In genomic region chr10:85606401-85606800, GRCh38 we compare ENCODE assay signal across 18 cellular contexts.
"Had no signal": no experiment of that assay in that cellular context is flagged by ENCODE, and none has a peak within 500 bp of the region (broad histone marks: within the 10 kb centered on the region; RNA-seq: fewer than 3 reads in every experiment).

No MANE protein-coding gene starts in this region.

- H3K27me3 ChIP-seq: heart left ventricle, ovary, stomach, uterus had no signal

- H3K4me1 ChIP-seq: heart left ventricle, lower lobe of right lung, stomach, uterus had no signal

- H3K27ac Mint-ChIP-seq: dendritic cell treated with granulocyte-macrophage colony-stimulating factor and Interleukin-4, amounts not matched to agents 40 ng/mL and 50 ng/mL, for 4 days; memory B cell; mesothelial cell of epicardium; natural killer cell had no signal

- H3K36me3 ChIP-seq: heart left ventricle, lower lobe of right lung, ovary, stomach, thoracic aorta, uterus had no signal

- H3K9me3 Mint-ChIP-seq: dendritic cell treated with granulocyte-macrophage colony-stimulating factor and Interleukin-4, amounts not matched to agents 40 ng/mL and 50 ng/mL, for 4 days; mesothelial cell of epicardium; natural killer cell; neural crest cell had no signal

- H3K27me3 Mint-ChIP-seq: dendritic cell treated with granulocyte-macrophage colony-stimulating factor and Interleukin-4, amounts not matched to agents 40 ng/mL and 50 ng/mL, for 4 days had no signal

- H3K9me3 ChIP-seq: heart left ventricle, lower lobe of right lung, ovary, thoracic aorta, uterus had no signal

- H3K27ac ChIP-seq: heart left ventricle, lower lobe of right lung, ovary, stomach, thoracic aorta, uterus had no signal

- H3K4me3 ChIP-seq: heart left ventricle, lower lobe of right lung, ovary, stomach, thoracic aorta, uterus had no signal

- H3K36me3 Mint-ChIP-seq: memory B cell, mesothelial cell of epicardium, natural killer cell had no signal

- DNase-seq: heart left ventricle; hippocampal formation; lower lobe of right lung; natural killer cell; ovary; right cardiac atrium; small intestine; stimulated activated CD4-positive, alpha-beta T cell treated with anti-CD3 and anti-CD28 coated beads, Interleukin-12 subunit alpha, Interleukin-12 subunit beta, amount 100 ng/mL, for 4 hours; stimulated activated naive CD4-positive, alpha-beta T cell; stomach; substantia nigra; trophoblast cell; uterus had no signal

- H3K4me3 Mint-ChIP-seq: dendritic cell treated with granulocyte-macrophage colony-stimulating factor and Interleukin-4, amounts not matched to agents 40 ng/mL and 50 ng/mL, for 4 days; memory B cell; mesothelial cell of epicardium; natural killer cell; neural crest cell had no signal

- H3K4me1 Mint-ChIP-seq: memory B cell, mesothelial cell of epicardium had no signal
